In the genomic region with DNA sequence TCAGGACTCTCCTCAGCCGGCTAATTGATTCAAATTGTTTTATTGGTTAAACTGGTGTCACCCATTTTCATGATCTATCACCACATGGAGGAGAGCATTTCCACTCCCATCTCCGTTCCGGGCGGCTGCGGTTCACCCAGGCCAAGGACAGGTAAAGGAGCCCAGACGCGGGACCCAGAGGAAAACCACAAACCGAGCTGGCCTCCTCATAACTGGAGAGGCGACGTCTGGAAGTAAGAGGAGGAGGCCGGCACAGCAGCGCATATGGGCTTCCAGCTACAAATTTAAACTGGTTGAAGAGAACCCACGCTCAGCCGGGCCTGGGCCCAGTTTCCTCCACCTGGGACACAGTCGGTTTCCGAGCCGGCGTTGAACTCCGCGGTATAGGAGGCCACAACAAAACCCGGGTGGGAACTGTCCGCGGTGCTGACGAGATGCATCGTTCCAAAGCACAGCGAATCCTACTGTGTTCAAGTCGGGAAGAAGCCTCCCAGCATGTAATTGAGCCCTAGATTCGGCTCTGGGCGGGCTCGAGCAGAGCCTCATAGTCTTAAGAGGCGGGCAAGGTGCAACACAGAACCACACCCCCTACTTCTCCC, we compare ENCODE assay signal across 11 cellular contexts. TPM values are rescaled to one million over a fixed set of nuclear protein-coding genes. Genes with fewer than 3 reads are reported as not detected.
A peak's percentile ranks its signal among the peaks of the same experiment; 100 is the strongest.
DNase-seq lines count a peak whose midpoint lies in the region; ATAC-seq lines count a peak whose summit lies in the region.
"Had no signal": no experiment of that assay in that cellular context is flagged by ENCODE, and none has a peak within 500 bp of the region (broad histone marks: within the 10 kb centered on the region; RNA-seq: fewer than 3 reads in every experiment).

No MANE protein-coding gene starts in this region.

- peaks cover 3% of the 10 kb centered on the region for H3K9me3 Mint-ChIP-seq in activated naive CD8-positive, alpha-beta T cell treated with anti-CD3 and anti-CD28 coated beads, Interleukin-2, amount 50 U/mL, for 24 hours

- DNase-seq in stimulated activated CD4-positive, alpha-beta T cell treated with anti-CD3 and anti-CD28 coated beads, Interleukin-4, amount 100 ng/mL, for 24 hours = peak; percentile 14
- DNase-seq in stimulated activated CD4-positive, alpha-beta T cell treated with anti-CD3 and anti-CD28 coated beads, Interleukin-4, amount 100 ng/mL, for 1 hour = no peak
- peak; percentile 32 for DNase-seq in activated naive CD8-positive, alpha-beta T cell treated with anti-CD3 and anti-CD28 coated beads, Interleukin-2, amount 50 U/mL, for 24 hours
- DNase-seq in iris pigment epithelial cell (ENCODE audit: low read depth) (peak; percentile 25), SK-N-DZ (ENCODE audit: low spot score) (no peak), NOMO-1 (lab: John Stamatoyannopoulos, UW; ENCODE audit: unreplicated experiment in 2 of 2) (no peak)
- DNase-seq: NCI-H2227 treated with DMSO at 0.1 percent for 48 hours; stimulated activated CD4-positive, alpha-beta T cell treated with anti-CD3 and anti-CD28 coated beads, Interleukin-2, amount 100 ng/mL, for 48 hours had no signal

- ATAC-seq in activated naive CD8-positive, alpha-beta T cell treated with anti-CD3 and anti-CD28 coated beads, Interleukin-2, amount 50 U/mL, for 24 hours = no peak
- no peak for ATAC-seq in HG02759 (IDR thresholded peaks at IDR 0.05; ENCODE audit: unreplicated experiment)
- no peak for ATAC-seq in GM21360 (IDR thresholded peaks at IDR 0.05; ENCODE audit: unreplicated experiment)
- ATAC-seq: activated T-helper 17 cell treated with anti-CD3 and anti-CD28 coated beads, Interleukin-2, amount 50 U/mL, for 72 hours had no signal

- no peak overlapping the region for H3K4me3 Mint-ChIP-seq in activated naive CD8-positive, alpha-beta T cell treated with anti-CD3 and anti-CD28 coated beads, Interleukin-2, amount 50 U/mL, for 24 hours
- H3K4me3 Mint-ChIP-seq: activated T-helper 17 cell treated with anti-CD3 and anti-CD28 coated beads, Interleukin-2, amount 50 U/mL, for 72 hours had no signal

- peaks cover 4% of the 10 kb centered on the region for H3K4me1 Mint-ChIP-seq in activated naive CD8-positive, alpha-beta T cell treated with anti-CD3 and anti-CD28 coated beads, Interleukin-2, amount 50 U/mL, for 24 hours
- H3K4me1 Mint-ChIP-seq: activated T-helper 17 cell treated with anti-CD3 and anti-CD28 coated beads, Interleukin-2, amount 50 U/mL, for 72 hours had no signal

- peaks cover 88% of the 10 kb centered on the region for H3K27me3 Mint-ChIP-seq in activated naive CD8-positive, alpha-beta T cell treated with anti-CD3 and anti-CD28 coated beads, Interleukin-2, amount 50 U/mL, for 24 hours

- no peak overlapping the region for H3K27ac Mint-ChIP-seq in activated naive CD8-positive, alpha-beta T cell treated with anti-CD3 and anti-CD28 coated beads, Interleukin-2, amount 50 U/mL, for 24 hours
- H3K27ac Mint-ChIP-seq: activated T-helper 17 cell treated with anti-CD3 and anti-CD28 coated beads, Interleukin-2, amount 50 U/mL, for 72 hours had no signal

- H3K36me3 Mint-ChIP-seq in activated naive CD8-positive, alpha-beta T cell treated with anti-CD3 and anti-CD28 coated beads, Interleukin-2, amount 50 U/mL, for 24 hours (ENCODE audit: low read depth) = peaks cover 5% of the 10 kb centered on the region

RNA-seq across cellular contexts. Expression of gene SKOR2, which starts 3.0 kb away (rescaled TPM):
- polyA plus RNA-seq in SK-N-DZ (2014; cell fraction: cytosol; rRNA removed) = not detected in 2 replicates
- polyA plus RNA-seq in SK-N-DZ (2014; cell fraction: nucleus; rRNA removed) = not detected in 2 replicates

Comparison
In these comparisons a context has a peak if more than half of its experiments do, and no peak if none do; other contexts are left out.
1. DNase-seq: peak in stimulated activated CD4-positive, alpha-beta T cell treated with anti-CD3 and anti-CD28 coated beads, Interleukin-4, amount 100 ng/mL, for 24 hours (single experiment), activated naive CD8-positive, alpha-beta T cell treated with anti-CD3 and anti-CD28 coated beads, Interleukin-2, amount 50 U/mL, for 24 hours (single experiment) and iris pigment epithelial cell (single experiment); none in stimulated activated CD4-positive, alpha-beta T cell treated with anti-CD3 and anti-CD28 coated beads, Interleukin-4, amount 100 ng/mL, for 1 hour (single experiment), SK-N-DZ (single experiment) and NOMO-1 (0 of 2).